ENCODE assay signal across 16 cellular contexts in genomic region chr3:134446800-134447199, GRCh38. TPM values are rescaled to one million over a fixed set of nuclear protein-coding genes. Genes with fewer than 3 reads are reported as not detected.
DNase-seq lines count a peak whose midpoint lies in the region; ATAC-seq and TF ChIP-seq lines count a peak whose summit lies in the region.
"Had no signal": no experiment of that assay in that cellular context is flagged by ENCODE, and none has a peak within 500 bp of the region (broad histone marks: within the 10 kb centered on the region; RNA-seq: fewer than 3 reads in every experiment).

No MANE protein-coding gene starts in this region.

- ATAC-seq in GM21786 (IDR thresholded peaks at IDR 0.05; ENCODE audit: unreplicated experiment) (no peak), HG02678 (IDR thresholded peaks at IDR 0.05; ENCODE audit: unreplicated experiment) (no peak)
- ATAC-seq: activated CD4-positive, alpha-beta T cell treated with anti-CD3 and anti-CD28 coated beads for 36 hours; activated T-cell treated with anti-CD3 and anti-CD28 coated beads, Interleukin-2, amount 50 U/mL, for 72 hours; T-cell had no signal

- in situ Hi-C loops in ACHN (cut with HindIII; ENCODE audit: low pct_ligation_motif_present, low pct_unique_long_range_greater_than_20kb, low sequenced_read_pairs) = no loop called here

- TF ChIP-seq CTCF in AG10803 (conservative IDR thresholded peaks at IDR 0.05; ENCODE audit: low read length) = no peak

- DNase-seq in AG10803 (ENCODE audit: low read depth) (peak; percentile 85), LHCN-M2 (ENCODE audit: low read depth) (peak; percentile 55), dermis blood vessel endothelial cell (peak; percentile 39), myocyte (ENCODE audit: low read depth) (peak; percentile 49), ACHN (no peak), COLO668 (lab: John Stamatoyannopoulos, UW; ENCODE audit: unreplicated experiment) (no peak)
- DNase-seq: activated CD4-positive, alpha-beta T cell treated with anti-CD3 and anti-CD28 coated beads for 36 hours; activated T-cell treated with anti-CD3 and anti-CD28 coated beads, Interleukin-2, amount 50 U/mL, for 72 hours; DMS79 treated with DMSO at 0.1 percent for 48 hours; effector memory CD4-positive, alpha-beta T cell; HCEC 1CT; hippocampal formation; MV-4-11; T-cell had no signal

- H3K4me3 ChIP-seq in AG10803 (ENCODE audit: low read length) = no peak overlapping the region

RNA-seq across cellular contexts. Expression of gene ANAPC13, which starts 39.0 kb away (rescaled TPM):
- total RNA-seq in LHCN-M2 (2014; rRNA removed) (166 and 196 TPM in 2 replicates), dermis blood vessel endothelial cell (80.8 and 87.0 TPM in 2 replicates), myocyte (177 and 210 TPM in 2 replicates)
- 116 TPM for polyA plus RNA-seq in LHCN-M2 (2012)
- polyA plus RNA-seq in myocyte (2012) = 77.7 TPM

RNA-seq across cellular contexts. Expression of gene CEP63, which starts 39.1 kb away (rescaled TPM):
- total RNA-seq in LHCN-M2 (2014; rRNA removed) = 25.0 and 29.8 TPM in 2 replicates
- polyA plus RNA-seq in LHCN-M2 (2012) = 17.6 TPM
- total RNA-seq in dermis blood vessel endothelial cell = 14.0 and 17.5 TPM in 2 replicates
- 17.6 and 22.5 TPM in 2 replicates for total RNA-seq in myocyte
- polyA plus RNA-seq in myocyte (2012) = 21.7 TPM

Comparison
In these comparisons a context has a peak if more than half of its experiments do, and no peak if none do; other contexts are left out.
1. DNase-seq: peak in AG10803 (single experiment), LHCN-M2 (single experiment), dermis blood vessel endothelial cell (single experiment) and myocyte (single experiment); none in ACHN (single experiment) and COLO668 (single experiment).